1 cellular context compared by ENCODE assay signal in the genomic region with DNA sequence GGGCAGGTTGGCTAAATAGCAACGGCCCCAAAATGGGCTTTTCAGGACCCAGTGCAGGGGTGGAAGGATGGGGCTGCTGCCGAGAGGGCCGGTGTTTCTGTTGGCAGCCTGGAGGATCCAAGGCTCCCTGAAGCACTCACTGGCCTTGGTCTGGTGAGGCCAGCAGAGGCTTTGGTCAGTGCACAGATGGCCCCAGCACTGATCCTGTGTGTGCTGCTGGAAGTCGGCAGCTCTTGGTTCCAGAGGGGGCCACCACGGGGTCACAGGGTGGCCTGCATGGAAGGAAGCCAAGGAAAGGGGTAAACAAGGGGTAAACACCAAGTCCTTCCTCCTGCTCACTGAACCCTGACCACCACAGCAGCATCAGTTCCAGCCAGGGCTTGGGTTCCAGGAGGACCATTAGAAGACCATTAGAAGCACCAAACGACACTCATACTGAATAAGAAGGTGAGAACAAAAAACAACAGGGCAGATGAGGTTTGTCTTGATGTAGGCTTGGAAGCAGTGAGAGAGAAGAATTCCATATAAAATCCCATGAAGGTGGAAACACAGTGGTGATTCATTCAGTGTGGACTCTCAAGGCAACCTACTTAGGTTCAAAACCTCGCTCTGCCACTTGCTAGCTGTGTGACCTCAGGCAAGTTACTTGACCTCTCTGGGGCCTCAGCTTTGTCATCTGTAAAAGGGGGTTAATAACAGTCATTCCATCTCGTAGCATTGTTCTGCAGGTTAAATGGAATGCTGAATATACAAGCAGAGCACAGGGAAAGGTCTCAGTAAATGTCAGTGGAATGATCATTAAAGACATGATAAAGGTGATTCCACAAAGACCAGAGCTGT.
TF ChIP-seq lines count a peak whose summit lies in the region.

No MANE protein-coding gene starts in this region.

TF ChIP-seq in HCT116, 20 proteins besides CTCF, POLR2A, EP300 and RAD21 (continued from another document):
- TF ChIP-seq, protein P1, sequence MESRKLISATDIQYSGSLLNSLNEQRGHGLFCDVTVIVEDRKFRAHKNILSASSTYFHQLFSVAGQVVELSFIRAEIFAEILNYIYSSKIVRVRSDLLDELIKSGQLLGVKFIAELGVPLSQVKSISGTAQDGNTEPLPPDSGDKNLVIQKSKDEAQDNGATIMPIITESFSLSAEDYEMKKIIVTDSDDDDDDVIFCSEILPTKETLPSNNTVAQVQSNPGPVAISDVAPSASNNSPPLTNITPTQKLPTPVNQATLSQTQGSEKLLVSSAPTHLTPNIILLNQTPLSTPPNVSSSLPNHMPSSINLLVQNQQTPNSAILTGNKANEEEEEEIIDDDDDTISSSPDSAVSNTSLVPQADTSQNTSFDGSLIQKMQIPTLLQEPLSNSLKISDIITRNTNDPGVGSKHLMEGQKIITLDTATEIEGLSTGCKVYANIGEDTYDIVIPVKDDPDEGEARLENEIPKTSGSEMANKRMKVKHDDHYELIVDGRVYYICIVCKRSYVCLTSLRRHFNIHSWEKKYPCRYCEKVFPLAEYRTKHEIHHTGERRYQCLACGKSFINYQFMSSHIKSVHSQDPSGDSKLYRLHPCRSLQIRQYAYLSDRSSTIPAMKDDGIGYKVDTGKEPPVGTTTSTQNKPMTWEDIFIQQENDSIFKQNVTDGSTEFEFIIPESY (IDR thresholded peaks at IDR 0.05; ENCODE audit: extremely low read depth, insufficient replicate concordance, low read length), result no peak
- no peak for TF ChIP-seq EZH2phosphoT487 (IDR thresholded peaks at IDR 0.05; ENCODE audit: borderline replicate concordance)
- TF ChIP-seq ZNF274 (IDR thresholded peaks at IDR 0.05; ENCODE audit: low read depth, low read length), result no peak
- no peak for TF ChIP-seq REST (IDR thresholded peaks at IDR 0.05; ENCODE audit: low read depth)
- TF ChIP-seq ELF1 (IDR thresholded peaks at IDR 0.05; ENCODE audit: borderline replicate concordance, low read depth), result no peak
- TF ChIP-seq CEBPB (IDR thresholded peaks at IDR 0.05; ENCODE audit: low read depth), result no peak
- TF ChIP-seq YY1 (IDR thresholded peaks at IDR 0.05; ENCODE audit: extremely low read depth, insufficient replicate concordance, low read depth, low read length), result no peak
- no peak for TF ChIP-seq SP1 (IDR thresholded peaks at IDR 0.05; ENCODE audit: low read depth)
- no peak for TF ChIP-seq EZH2 (IDR thresholded peaks at IDR 0.05)
- TF ChIP-seq FOSL1 (IDR thresholded peaks at IDR 0.05; ENCODE audit: low read depth), result no peak
